Comparison of ENCODE assay signal across 8 cellular contexts in genomic region chr16:88332921-88333644, GRCh38. TPM values are rescaled to one million over a fixed set of nuclear protein-coding genes. Genes with fewer than 3 reads are reported as not detected.
DNase-seq lines count a peak whose midpoint lies in the region; ATAC-seq, FAIRE-seq and TF ChIP-seq lines count a peak whose summit lies in the region.
"Not testable (repeated sequence)": the region's sequence is repeated elsewhere in the genome, so short reads cannot be mapped to it uniquely, and the experiment has no call there.

No MANE protein-coding gene starts in this region.

- peak; percentile 67 to 69 for ATAC-seq in A549
- ATAC-seq in memory B cell (ENCODE audit: low read depth), result not testable (repeated sequence)

- H3K27ac Mint-ChIP-seq in memory B cell, result peak overlapping the region; percentile 10

- H3K4me1 Mint-ChIP-seq in memory B cell, result not testable (repeated sequence)

- 4% methylated on average over 13 of the region's 24 CpGs for WGBS in A549 (ENCODE audit: missing lambda C conversion rate)

- H3K9me3 Mint-ChIP-seq in memory B cell, result not testable (repeated sequence)

- DNase-seq in A549 (ENCODE audit: low read depth in 1 of 2, low spot score in 1 of 2), result peak; percentile 30 to 84
- DNase-seq in GM04503 (ENCODE audit: low read depth), result peak; percentile 44
- DNase-seq in NB4 (ENCODE audit: low read depth), result peak; percentile 83
- peak; percentile 74 for DNase-seq in UCSD-AML1 (lab: John Stamatoyannopoulos, UW; ENCODE audit: unreplicated experiment)
- peak; percentile 81 for DNase-seq in amniotic epithelial cell (ENCODE audit: low read depth)
- peak; percentile 69 to 81 for DNase-seq in erythroblast (lab: John Stamatoyannopoulos, UW)
- DNase-seq in memory B cell (ENCODE audit: low spot score in 2 of 2), result not testable (repeated sequence)
- peak; percentile 28 for DNase-seq in stimulated activated CD8-positive, alpha-beta memory T cell treated with anti-CD3 and anti-CD28 coated beads, Interleukin-4, amount 100 ng/mL, for 48 hours

- not testable (repeated sequence) for TF ChIP-seq POLR2A in A549 (IDR thresholded peaks at IDR 0.05; ENCODE audit: low read length); NB4 (IDR thresholded peaks at IDR 0.05; ENCODE audit: extremely low read depth, insufficient read length); erythroblast (IDR thresholded peaks at IDR 0.05; ENCODE audit: low read length)

- H3K27me3 Mint-ChIP-seq in memory B cell, result not testable (repeated sequence)

- POLR2A ChIA-PET in A549 (lab: Yijun Ruan, JAX), result interaction anchor here (1.2 kb wide), 1 partner anchor 26 kb away, joined by 3 read pairs; no protein-coding TSS in a partner anchor

- FAIRE-seq in A549 (lab: Jason Lieb, UNC), result not testable (repeated sequence)

- not testable (repeated sequence) for TF ChIP-seq CTCF in A549 (IDR thresholded peaks at IDR 0.05); NB4 (IDR thresholded peaks at IDR 0.05; ENCODE audit: low read depth, low read length)

- H3K27ac ChIP-seq in A549, result peak overlapping the region; percentile 99 to 100

- H3K4me3 Mint-ChIP-seq in memory B cell, result not testable (repeated sequence)

- H3K4me2 ChIP-seq in A549, result peak overlapping the region; percentile 90

- H3K4me1 ChIP-seq in A549, result peaks cover 30% of the 10 kb centered on the region

- TF ChIP-seq RAD21 in A549 (conservative IDR thresholded peaks at IDR 0.05 in 1 of 2, IDR thresholded peaks at IDR 0.05 in 1 of 2), result peak in 1 of 2 experiments; percentile 39; a peak in 2 of 5 replicates

- TF ChIP-seq EP300 in A549 (IDR thresholded peaks at IDR 0.05), result peak; percentile 64 to 86; a peak in 3 of 5 replicates

- CTCF ChIA-PET in A549 (lab: Yijun Ruan, JAX), result not testable (repeated sequence)

- H3K36me3 Mint-ChIP-seq in memory B cell, result not testable (repeated sequence)

- peak overlapping the region; percentile 39 for H3K4me3 ChIP-seq in A549
- H3K4me3 ChIP-seq in NB4 (ENCODE audit: low read depth, low read length), result not testable (repeated sequence)

- peaks cover 23% of the 10 kb centered on the region for H3K9me3 ChIP-seq in A549

TF ChIP-seq in A549, 52 proteins besides CTCF, POLR2A, EP300 and RAD21:
- TF ChIP-seq MAFK (IDR thresholded peaks at IDR 0.05; ENCODE audit: partially characterized antibody), result peak; percentile 98
- peak; percentile 97 for TF ChIP-seq ATOH8 (CRISPR knock-in tag; IDR thresholded peaks at IDR 0.05; ENCODE audit: low read depth)
- peak; percentile 95 for TF ChIP-seq TFCP2L1 (CRISPR knock-in tag; IDR thresholded peaks at IDR 0.05)
- peak; percentile 66 for TF ChIP-seq E2F6 (IDR thresholded peaks at IDR 0.05; ENCODE audit: borderline replicate concordance, low read depth)
- TF ChIP-seq HOXB13 (CRISPR knock-in tag; IDR thresholded peaks at IDR 0.05; ENCODE audit: low read depth), result peak; percentile 97
- TF ChIP-seq HOXA7 (CRISPR knock-in tag; IDR thresholded peaks at IDR 0.05), result peak; percentile 86
- TF ChIP-seq HEYL (CRISPR knock-in tag; IDR thresholded peaks at IDR 0.05), result peak; percentile 90
- peak; percentile 99 for TF ChIP-seq NFE2L2 (conservative IDR thresholded peaks at IDR 0.05; ENCODE audit: low read length)
- peak; percentile 95 for TF ChIP-seq EHF (CRISPR knock-in tag; IDR thresholded peaks at IDR 0.05)
- peak; percentile 96; the same call in 1 of the 2 replicates for TF ChIP-seq TP53 (CRISPR knock-in tag; IDR thresholded peaks at IDR 0.05)
- TF ChIP-seq FOXS1 (CRISPR knock-in tag; IDR thresholded peaks at IDR 0.05), result peak; percentile 91
- peak; percentile 94 for TF ChIP-seq HOXB5 (CRISPR knock-in tag; IDR thresholded peaks at IDR 0.05)
- TF ChIP-seq FOSL2 (IDR thresholded peaks at IDR 0.05), result not testable (repeated sequence)
- peak; percentile 22 for TF ChIP-seq FOSL2 (CRISPR knock-in tag; IDR thresholded peaks at IDR 0.05)
- TF ChIP-seq RARB (CRISPR knock-in tag; IDR thresholded peaks at IDR 0.05), result peak; percentile 86
- peak; percentile 80; the same call in 1 of the 2 replicates for TF ChIP-seq FOSB (CRISPR knock-in tag; IDR thresholded peaks at IDR 0.05)
- 0 out of 2 replicates have a peak, but pooled peaks have one; percentile 30 for TF ChIP-seq PBX3 (IDR thresholded peaks at IDR 0.05)
- TF ChIP-seq MAX (IDR thresholded peaks at IDR 0.05), result peak; percentile 64; the same call in 1 of the 2 replicates
- TF ChIP-seq JUN (IDR thresholded peaks at IDR 0.05), result peak; percentile 66 to 76; a peak in 3 of 5 replicates
- peak; percentile 68; the same call in 1 of the 2 replicates for TF ChIP-seq GATA3 (IDR thresholded peaks at IDR 0.05; ENCODE audit: borderline replicate concordance)
- TF ChIP-seq HMGXB4 (CRISPR knock-in tag; IDR thresholded peaks at IDR 0.05; ENCODE audit: borderline replicate concordance), result peak; percentile 66; the same call in 1 of the 2 replicates
- TF ChIP-seq JUNB (IDR thresholded peaks at IDR 0.05), result peak; percentile 57
- peak; percentile 94 for TF ChIP-seq ZNF302 (CRISPR knock-in tag; IDR thresholded peaks at IDR 0.05)
- peak; percentile 68 for TF ChIP-seq USF2 (IDR thresholded peaks at IDR 0.05)
- TF ChIP-seq NPAS2 (CRISPR knock-in tag; IDR thresholded peaks at IDR 0.05; ENCODE audit: borderline replicate concordance), result peak; percentile 72
- peak; percentile 73 for TF ChIP-seq ZSCAN20 (CRISPR knock-in tag; IDR thresholded peaks at IDR 0.05)

RNA-seq across cellular contexts. Expression of gene ZNF469, which starts 49.7 kb away (rescaled TPM):
- polyA plus RNA-seq in A549 (2011; rRNA removed) (0.47 and 0.78 TPM in 2 replicates), A549 (2017; fragmentation: RNase III; extraction: RNeasy Plus Mini Kit Qiagen cat#74134 plus additional on column Dnase treatment) (4.1 to 4.5 TPM (median 4.4 TPM) in 3 replicates)
- polyA plus RNA-seq in A549 (2012; cell fraction: cytosol; rRNA removed), result 1.4 and 2.2 TPM in 2 replicates
- polyA plus RNA-seq in A549 (2012; cell fraction: nucleus; rRNA removed), result 11.5 and 14.7 TPM in 2 replicates
- 0.83 and 0.97 TPM in 2 replicates for polyA minus RNA-seq in A549 (2011; rRNA and poly(A)+ RNA removed)
